In genomic region chr3:58560771-58561311, GRCh38 we compare ENCODE assay signal across 11 cellular contexts. TPM values are rescaled to one million over a fixed set of nuclear protein-coding genes. Genes with fewer than 3 reads are reported as not detected.
DNase-seq lines count a peak whose midpoint lies in the region; TF ChIP-seq lines count a peak whose summit lies in the region.
"Had no signal": no experiment of that assay in that cellular context is flagged by ENCODE, and none has a peak within 500 bp of the region (broad histone marks: within the 10 kb centered on the region; RNA-seq: fewer than 3 reads in every experiment).

No MANE protein-coding gene starts in this region.

- TF ChIP-seq CTCF in smooth muscle cell (IDR thresholded peaks at IDR 0.05; ENCODE audit: borderline replicate concordance, insufficient read depth, poor library complexity, severe bottlenecking), result peak; percentile 32

- H3K79me2 ChIP-seq in smooth muscle cell (ENCODE audit: low read depth), result no peaks in the 10 kb centered on the region

- H3K4me1 ChIP-seq in SJCRH30 (peaks cover 3% of the 10 kb centered on the region), smooth muscle cell (ENCODE audit: low read depth) (peaks cover 5% of the 10 kb centered on the region)
- H3K4me1 ChIP-seq: BLaER1 had no signal

- no peaks in the 10 kb centered on the region for H3K36me3 ChIP-seq in SJCRH30
- H3K36me3 ChIP-seq in smooth muscle cell (ENCODE audit: low read depth), result no peaks in the 10 kb centered on the region
- H3K36me3 ChIP-seq: BLaER1 had no signal

- H3K9me3 ChIP-seq in SJCRH30 (replicated peaks) (no peaks in the 10 kb centered on the region), smooth muscle cell (replicated peaks; ENCODE audit: low read depth) (no peaks in the 10 kb centered on the region)
- H3K9me3 ChIP-seq: BLaER1 had no signal

- no peak overlapping the region for H3K4me2 ChIP-seq in smooth muscle cell
- H3K4me2 ChIP-seq: BLaER1 had no signal

- no peak overlapping the region for H3K9ac ChIP-seq in smooth muscle cell (ENCODE audit: low read depth)
- H3K9ac ChIP-seq: BLaER1 had no signal

- no peaks in the 10 kb centered on the region for H3K27me3 ChIP-seq in SJCRH30
- no peaks in the 10 kb centered on the region for H3K27me3 ChIP-seq in smooth muscle cell (ENCODE audit: low read depth)
- H3K27me3 ChIP-seq: BLaER1 had no signal

- H3F3A ChIP-seq in smooth muscle cell (ENCODE audit: low read depth), result no peaks in the 10 kb centered on the region

- peak; percentile 3 for DNase-seq in NCI-H2196 (lab: John Stamatoyannopoulos, UW; ENCODE audit: unreplicated experiment)
- DNase-seq in NCI-H2196 treated with DMSO at 0.1 percent for 48 hours (lab: John Stamatoyannopoulos, UW; ENCODE audit: unreplicated experiment), result no peak
- peak; percentile 77 to 85 for DNase-seq in SJCRH30
- peak; percentile 33 for DNase-seq in foreskin melanocyte
- DNase-seq in smooth muscle cell (lab: John Stamatoyannopoulos, UW; ENCODE audit: unreplicated experiment), result no peak
- no peak for DNase-seq in COLO668 (lab: John Stamatoyannopoulos, UW; ENCODE audit: unreplicated experiment)
- no peak for DNase-seq in cerebellar nuclear complex (lab: John Stamatoyannopoulos, UW)
- DNase-seq in NCI-H1436 (lab: John Stamatoyannopoulos, UW), result no peak
- DNase-seq: activated CD4-positive, alpha-beta T cell treated with anti-CD3 and anti-CD28 coated beads, Interleukin-2, amount 50 U/mL, for 4 hours; left colon had no signal

- H3K27ac ChIP-seq in SJCRH30 (peak overlapping the region; percentile 71), smooth muscle cell (ENCODE audit: low read depth) (no peak overlapping the region)
- H3K27ac ChIP-seq: BLaER1 had no signal

- 53% methylated on average over 12 of the region's 12 CpGs for WGBS in smooth muscle cell (ENCODE audit: low lambda C conversion rate)

- H3K4me3 ChIP-seq in SJCRH30 (no peak overlapping the region), smooth muscle cell (no peak overlapping the region)
- H3K4me3 ChIP-seq: BLaER1 had no signal

- H4K20me1 ChIP-seq in smooth muscle cell (ENCODE audit: low read depth), result no peaks in the 10 kb centered on the region
- H4K20me1 ChIP-seq: BLaER1 had no signal

- no peak overlapping the region for H2AFZ ChIP-seq in smooth muscle cell (ENCODE audit: low read depth)

RNA-seq across cellular contexts. Expression of gene FAM107A, which starts 16.4 kb away (rescaled TPM):
- total RNA-seq in SJCRH30 (2014; rRNA removed; shearing (Covaris generic)), result 2.0 and 2.6 TPM in 2 replicates
- not detected in 2 replicates for total RNA-seq in smooth muscle cell
- not detected in 2 replicates for polyA plus RNA-seq in smooth muscle cell

RNA-seq across cellular contexts. Expression of gene ACOX2, which starts 23.9 kb away (rescaled TPM):
- 0.15 and 0.26 TPM in 2 replicates for total RNA-seq in SJCRH30 (2014; rRNA removed; shearing (Covaris generic))
- 4.6 and 8.5 TPM in 2 replicates for total RNA-seq in smooth muscle cell
- 7.5 and 13.2 TPM in 2 replicates for polyA plus RNA-seq in smooth muscle cell

Comparison
In these comparisons a context has a peak if more than half of its experiments do, and no peak if none do; other contexts are left out.
1. DNase-seq: peak in NCI-H2196 (single experiment), SJCRH30 (2 of 2) and foreskin melanocyte (single experiment); none in NCI-H2196 treated with DMSO at 0.1 percent for 48 hours (single experiment), smooth muscle cell (single experiment), COLO668 (single experiment), cerebellar nuclear complex (0 of 2) and NCI-H1436 (single experiment).